ENCODE assay signal across 22 cellular contexts in the genomic region with DNA sequence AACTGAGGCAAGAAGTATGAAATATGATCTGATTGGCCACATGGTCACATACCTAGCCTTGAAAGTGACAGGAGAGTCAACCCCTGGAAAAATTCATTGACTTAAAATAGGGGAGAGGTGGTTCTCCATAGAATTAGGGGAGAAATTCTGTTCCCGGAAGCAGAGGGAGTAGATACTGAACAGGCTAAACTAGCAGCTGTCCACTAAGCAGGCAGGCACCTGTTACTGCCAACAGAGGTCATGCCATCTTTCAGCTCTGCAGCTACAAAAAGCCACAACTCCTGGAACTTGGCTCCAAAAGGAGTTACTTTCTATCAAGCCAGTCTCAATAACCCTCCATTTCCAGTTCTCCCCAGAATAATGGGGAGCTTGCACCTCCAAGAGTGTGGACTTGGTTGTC.
DNase-seq lines count a peak whose midpoint lies in the region; ATAC-seq, FAIRE-seq and TF ChIP-seq lines count a peak whose summit lies in the region.
"Had no signal": no experiment of that assay in that cellular context is flagged by ENCODE, and none has a peak within 500 bp of the region (broad histone marks: within the 10 kb centered on the region; RNA-seq: fewer than 3 reads in every experiment).

No MANE protein-coding gene starts in this region.

- no peaks in the 10 kb centered on the region for H3K27me3 Mint-ChIP-seq in activated CD4-positive, alpha-beta T cell treated with anti-CD3 and anti-CD28 coated beads, Interleukin-2, amount 10 ng/mL, durations not matched to agents 24 days and 14 days
- H3K27me3 Mint-ChIP-seq in dendritic cell treated with granulocyte-macrophage colony-stimulating factor and Interleukin-4, amounts not matched to agents 40 ng/mL and 50 ng/mL, for 4 days, result peaks cover 8% of the 10 kb centered on the region
- H3K27me3 Mint-ChIP-seq: CD4-positive, CD25-positive, alpha-beta regulatory T cell had no signal

- H3K9me3 Mint-ChIP-seq in activated CD4-positive, alpha-beta T cell treated with anti-CD3 and anti-CD28 coated beads, Interleukin-2, amount 10 ng/mL, durations not matched to agents 24 days and 14 days, result no peaks in the 10 kb centered on the region
- peaks cover under 1% of the 10 kb centered on the region for H3K9me3 Mint-ChIP-seq in dendritic cell treated with granulocyte-macrophage colony-stimulating factor and Interleukin-4, amounts not matched to agents 40 ng/mL and 50 ng/mL, for 4 days

- H3K4me1 Mint-ChIP-seq in activated CD4-positive, alpha-beta T cell treated with anti-CD3 and anti-CD28 coated beads, Interleukin-2, amount 10 ng/mL, durations not matched to agents 24 days and 14 days, result no peaks in the 10 kb centered on the region
- peaks cover 71% of the 10 kb centered on the region for H3K4me1 Mint-ChIP-seq in dendritic cell treated with granulocyte-macrophage colony-stimulating factor and Interleukin-4, amounts not matched to agents 40 ng/mL and 50 ng/mL, for 4 days (ENCODE audit: low read depth)
- H3K4me1 Mint-ChIP-seq: CD4-positive, CD25-positive, alpha-beta regulatory T cell; CD8-positive, alpha-beta memory T cell had no signal

- 25 to 36% (median 29%) methylated on average over 1 of the region's 1 CpG for WGBS in psoas muscle, 3 donors

- H3K4me1 ChIP-seq in psoas muscle (peaks cover 9% of the 10 kb centered on the region), breast epithelium (no peaks in the 10 kb centered on the region)
- H3K4me1 ChIP-seq: BE2C had no signal

- H3K4me3 Mint-ChIP-seq in activated CD4-positive, alpha-beta T cell treated with anti-CD3 and anti-CD28 coated beads, Interleukin-2, amount 10 ng/mL, durations not matched to agents 24 days and 14 days, result no peak overlapping the region
- no peak overlapping the region for H3K4me3 Mint-ChIP-seq in dendritic cell treated with granulocyte-macrophage colony-stimulating factor and Interleukin-4, amounts not matched to agents 40 ng/mL and 50 ng/mL, for 4 days
- H3K4me3 Mint-ChIP-seq: CD4-positive, CD25-positive, alpha-beta regulatory T cell; CD8-positive, alpha-beta memory T cell had no signal

- no peak overlapping the region for H3K27ac ChIP-seq in psoas muscle
- H3K27ac ChIP-seq in breast epithelium, result no peak overlapping the region
- H3K27ac ChIP-seq: GM23248, HL-60 had no signal

- intact Hi-C loops in activated CD4-positive, alpha-beta T cell treated with anti-CD3 and anti-CD28 coated beads, Interleukin-2, amount 10 ng/mL, durations not matched to agents 24 days and 14 days (cut with micrococcal nuclease), result no loop called here
- intact Hi-C loops in dendritic cell treated with granulocyte-macrophage colony-stimulating factor and Interleukin-4, amounts not matched to agents 40 ng/mL and 50 ng/mL, for 4 days (cut with micrococcal nuclease), result no loop called here
- intact Hi-C loops in psoas muscle (cut with DNase I), result no loop called here
- intact Hi-C loops in breast epithelium (cut with DNase I; ENCODE audit: low total_unique reads), result no loop called here

- H3K4me3 ChIP-seq in psoas muscle (no peak overlapping the region), breast epithelium (no peak overlapping the region)
- H3K4me3 ChIP-seq: GM23248 had no signal

- TF ChIP-seq CTCF in psoas muscle (IDR thresholded peaks at IDR 0.05), result no peak
- no peak for TF ChIP-seq CTCF in breast epithelium (IDR thresholded peaks at IDR 0.05)

- no peaks in the 10 kb centered on the region for H3K27me3 ChIP-seq in psoas muscle (ENCODE audit: insufficient read depth in 3 of 3, low read length in 2 of 3)
- H3K27me3 ChIP-seq in breast epithelium, result no peaks in the 10 kb centered on the region
- H3K27me3 ChIP-seq: BE2C had no signal

- TF ChIP-seq POLR2A in breast epithelium (IDR thresholded peaks at IDR 0.05), result no peak

- ATAC-seq in psoas muscle, result peak in 3 of 4 donors; percentile 30 to 64 (median 58)

- FAIRE-seq in urothelium cell line (lab: Jason Lieb, UNC), result no peak
- FAIRE-seq: A204.1, GM12892, GM18507, H54 had no signal

- no peak overlapping the region for H3K27ac Mint-ChIP-seq in activated CD4-positive, alpha-beta T cell treated with anti-CD3 and anti-CD28 coated beads, Interleukin-2, amount 10 ng/mL, durations not matched to agents 24 days and 14 days
- H3K27ac Mint-ChIP-seq in dendritic cell treated with granulocyte-macrophage colony-stimulating factor and Interleukin-4, amounts not matched to agents 40 ng/mL and 50 ng/mL, for 4 days, result peak overlapping the region; percentile 57
- H3K27ac Mint-ChIP-seq: CD4-positive, CD25-positive, alpha-beta regulatory T cell; CD8-positive, alpha-beta memory T cell had no signal

- H3K9me3 ChIP-seq in psoas muscle (no peaks in the 10 kb centered on the region), breast epithelium (no peaks in the 10 kb centered on the region)
- H3K9me3 ChIP-seq: BE2C had no signal

- H3K36me3 Mint-ChIP-seq in activated CD4-positive, alpha-beta T cell treated with anti-CD3 and anti-CD28 coated beads, Interleukin-2, amount 10 ng/mL, durations not matched to agents 24 days and 14 days (ENCODE audit: low read depth), result no peaks in the 10 kb centered on the region
- H3K36me3 Mint-ChIP-seq in dendritic cell treated with granulocyte-macrophage colony-stimulating factor and Interleukin-4, amounts not matched to agents 40 ng/mL and 50 ng/mL, for 4 days (ENCODE audit: low read depth), result no peaks in the 10 kb centered on the region
- H3K36me3 Mint-ChIP-seq: CD4-positive, CD25-positive, alpha-beta regulatory T cell; CD8-positive, alpha-beta memory T cell had no signal

- no peaks in the 10 kb centered on the region for H3K36me3 ChIP-seq in psoas muscle (ENCODE audit: insufficient read depth in 1 of 2, low read depth in 1 of 2)
- H3K36me3 ChIP-seq in breast epithelium, result no peaks in the 10 kb centered on the region
- H3K36me3 ChIP-seq: BE2C had no signal

- peak; percentile 21 for DNase-seq in activated CD4-positive, alpha-beta T cell treated with anti-CD3 and anti-CD28 coated beads, Interleukin-2, amount 10 ng/mL, durations not matched to agents 24 days and 14 days
- DNase-seq in activated CD4-positive, alpha-beta T cell treated with anti-CD3 and anti-CD28 coated beads, Interleukin-2, amount 50 U/mL, for 4 hours, result no peak
- DNase-seq in psoas muscle (no peak), breast epithelium (ENCODE audit: low spot score in 2 of 2) (no peak), urothelium cell line (ENCODE audit: low spot score) (no peak)
- DNase-seq: ACHN; BE2C; C1 segment of cervical spinal cord; CD4-positive, CD25-positive, alpha-beta regulatory T cell; CD8-positive, alpha-beta memory T cell; COR-L47; DMS153; DMS79; GDM1; GM23248; HCEC 1CT had no signal
